Comparison of ENCODE assay signal across 21 cellular contexts in the genomic region with DNA sequence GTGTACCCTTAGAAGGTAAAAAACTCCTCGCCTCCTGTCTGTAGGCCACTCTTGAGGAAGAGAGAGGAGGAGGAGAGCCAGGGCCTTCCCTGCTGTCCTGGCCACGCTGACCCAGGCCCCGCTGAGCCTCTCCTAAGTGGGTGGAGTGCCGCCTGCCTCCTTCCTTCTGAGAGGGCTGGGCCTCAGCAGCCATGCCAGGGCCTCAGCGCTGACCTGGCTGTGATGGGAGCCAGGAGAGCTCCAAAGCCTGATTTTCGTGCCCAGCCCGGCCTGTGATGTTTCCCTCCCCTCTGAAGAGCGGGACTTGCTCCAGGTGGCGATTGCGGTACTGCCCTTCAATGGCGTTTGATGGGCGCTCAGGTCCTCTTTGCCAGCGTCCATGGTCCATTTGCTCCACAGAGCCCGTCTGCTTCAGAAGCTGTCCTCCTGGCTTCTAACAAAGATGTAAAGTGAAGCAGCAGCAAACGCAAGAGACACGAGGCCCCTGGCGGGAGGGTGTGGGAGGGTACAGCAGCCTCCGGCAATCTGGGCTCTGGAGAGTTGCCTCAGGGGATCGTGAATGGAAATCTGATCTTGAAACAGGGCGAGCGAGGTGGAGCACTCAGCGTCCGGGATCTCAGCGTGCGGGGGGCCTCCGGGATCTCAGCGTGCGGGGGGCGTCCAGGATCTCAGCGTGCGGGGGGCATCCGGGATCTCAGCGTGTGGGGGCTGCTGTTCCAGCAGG.
DNase-seq lines count a peak whose midpoint lies in the region; ATAC-seq and TF ChIP-seq lines count a peak whose summit lies in the region.
"Had no signal": no experiment of that assay in that cellular context is flagged by ENCODE, and none has a peak within 500 bp of the region (broad histone marks: within the 10 kb centered on the region; RNA-seq: fewer than 3 reads in every experiment).

No MANE protein-coding gene starts in this region.

- no peaks in the 10 kb centered on the region for H3K36me3 Mint-ChIP-seq in activated CD4-positive, alpha-beta T cell treated with anti-CD3 and anti-CD28 coated beads, Interleukin-2, amount 10 ng/mL, durations not matched to agents 24 days and 14 days (ENCODE audit: low read depth)
- no peaks in the 10 kb centered on the region for H3K36me3 Mint-ChIP-seq in CD4-positive, alpha-beta T cell (ENCODE audit: low read depth)

- CTCF ChIA-PET in CD4-positive, alpha-beta T cell (lab: Charles Lee): no interaction called here

- no peaks in the 10 kb centered on the region for H3K4me1 Mint-ChIP-seq in activated CD4-positive, alpha-beta T cell treated with anti-CD3 and anti-CD28 coated beads, Interleukin-2, amount 10 ng/mL, durations not matched to agents 24 days and 14 days
- H3K4me1 Mint-ChIP-seq in CD4-positive, alpha-beta T cell (ENCODE audit: low read depth): no peaks in the 10 kb centered on the region

- H3K23ac ChIP-seq in mesenchymal stem cell (ENCODE audit: low read length in 2 of 2): no peak overlapping the region

- H3K27ac Mint-ChIP-seq in activated CD4-positive, alpha-beta T cell treated with anti-CD3 and anti-CD28 coated beads, Interleukin-2, amount 10 ng/mL, durations not matched to agents 24 days and 14 days: no peak overlapping the region
- H3K27ac Mint-ChIP-seq in CD4-positive, alpha-beta T cell: no peak overlapping the region

- H3K27ac ChIP-seq in mesenchymal stem cell (ENCODE audit: low read length, poor library complexity, severe bottlenecking) (no peak overlapping the region), vagina (peak overlapping the region; percentile 73)
- no peak overlapping the region for H3K27ac ChIP-seq in CD4-positive, alpha-beta T cell (ENCODE audit: low read depth, low read length)
- H3K27ac ChIP-seq: adrenal gland, dorsolateral prefrontal cortex, skin epidermis, upper lobe of right lung had no signal

- H2AFZ ChIP-seq in mesenchymal stem cell (ENCODE audit: low read depth, low read length): no peak overlapping the region

- H3K79me1 ChIP-seq in mesenchymal stem cell (replicated peaks; ENCODE audit: low read length, poor library complexity, severe bottlenecking): no peaks in the 10 kb centered on the region

- no peak for ATAC-seq in CD4-positive, alpha-beta T cell (ENCODE audit: poor library complexity)
- ATAC-seq: A549; stimulated activated naive CD8-positive, alpha-beta T cell treated with anti-CD3 and anti-CD28 coated beads, Interleukin-15, amount 100 ng/mL, for 72 hours; upper lobe of right lung had no signal

- H3K9me3 ChIP-seq in mesenchymal stem cell (ENCODE audit: control insufficient read depth, low read length) (no peaks in the 10 kb centered on the region), vagina (no peaks in the 10 kb centered on the region)
- H3K9me3 ChIP-seq in CD4-positive, alpha-beta T cell (ENCODE audit: control insufficient read depth, low read length): no peaks in the 10 kb centered on the region
- H3K9me3 ChIP-seq: A549; adrenal gland; BLaER1 treated with 17β-estradiol and CSF1 and Interleukin-3, amounts not matched to agents 10 nM and 100 nM; upper lobe of right lung had no signal

- no peak overlapping the region for H2BK120ac ChIP-seq in mesenchymal stem cell (ENCODE audit: low read depth, low read length)

- H3K27me3 Mint-ChIP-seq in activated CD4-positive, alpha-beta T cell treated with anti-CD3 and anti-CD28 coated beads, Interleukin-2, amount 10 ng/mL, durations not matched to agents 24 days and 14 days: no peaks in the 10 kb centered on the region
- H3K27me3 Mint-ChIP-seq in CD4-positive, alpha-beta T cell: no peaks in the 10 kb centered on the region
- H3K27me3 Mint-ChIP-seq: stimulated activated naive CD8-positive, alpha-beta T cell treated with anti-CD3 and anti-CD28 coated beads, Interleukin-15, amount 100 ng/mL, for 72 hours had no signal

- H3K4me1 ChIP-seq in mesenchymal stem cell (ENCODE audit: control insufficient read depth, insufficient read depth, low read depth, low read length): peaks cover 27% of the 10 kb centered on the region
- peaks cover 40% of the 10 kb centered on the region for H3K4me1 ChIP-seq in vagina

- H3K4me3 ChIP-seq in mesenchymal stem cell (ENCODE audit: insufficient read depth in 1 of 2, low read depth in 1 of 2, low read length in 2 of 2) (no peak overlapping the region), vagina (no peak overlapping the region)
- H3K4me3 ChIP-seq: A549; adrenal gland; BLaER1 treated with 17β-estradiol and CSF1 and Interleukin-3, amounts not matched to agents 10 nM and 100 nM; skin epidermis; upper lobe of right lung had no signal

- H3K14ac ChIP-seq in mesenchymal stem cell (ENCODE audit: low read length in 2 of 2): no peak overlapping the region

- peak overlapping the region; percentile 33 for H2BK15ac ChIP-seq in mesenchymal stem cell (ENCODE audit: low read depth, poor library complexity, severe bottlenecking)

- peak overlapping the region in 1 of 2 experiments; percentile 61 for H2BK12ac ChIP-seq in mesenchymal stem cell (ENCODE audit: low read length in 2 of 2)

- H3K9ac ChIP-seq in mesenchymal stem cell (ENCODE audit: low read length): no peak overlapping the region

- no peak overlapping the region for H2BK5ac ChIP-seq in mesenchymal stem cell (ENCODE audit: low read depth, low read length, poor library complexity, severe bottlenecking)

- POLR2A ChIA-PET in CD4-positive, alpha-beta T cell (lab: Charles Lee): no interaction called here

- H3K36me3 ChIP-seq in mesenchymal stem cell (ENCODE audit: control insufficient read depth in 1 of 2, insufficient read depth in 2 of 2, low read depth in 1 of 2, low read length in 2 of 2): no peaks in the 10 kb centered on the region
- no peaks in the 10 kb centered on the region for H3K36me3 ChIP-seq in vagina
- H3K36me3 ChIP-seq: adrenal gland; BLaER1 treated with 17β-estradiol and CSF1 and Interleukin-3, amounts not matched to agents 10 nM and 100 nM; upper lobe of right lung had no signal

- WGBS in mesenchymal stem cell: 78% methylated on average over 33 of the region's 33 CpGs

- no peak overlapping the region for H2AK5ac ChIP-seq in mesenchymal stem cell (ENCODE audit: low read length, severe bottlenecking)

- intact Hi-C loops in vagina (cut with DNase I): no loop called here
- intact Hi-C loops in activated CD4-positive, alpha-beta T cell treated with anti-CD3 and anti-CD28 coated beads, Interleukin-2, amount 10 ng/mL, durations not matched to agents 24 days and 14 days (cut with micrococcal nuclease): no loop called here
- intact Hi-C loops in CD4-positive, alpha-beta T cell (cut with DNase I, micrococcal nuclease): loop anchor here in 1 of 2 experiments (5.0 kb wide), 1 partner anchor 201 kb away; no protein-coding TSS in a partner anchor

- DNase-seq in NCI-H510A treated with DMSO at 0.1 percent for 48 hours (lab: John Stamatoyannopoulos, UW): peak; percentile 50
- DNase-seq in NCI-H510A (lab: John Stamatoyannopoulos, UW): no peak
- DNase-seq in NCI-H69 (lab: John Stamatoyannopoulos, UW): peak; percentile 23
- DNase-seq in mesenchymal stem cell: no peak
- DNase-seq in vagina (ENCODE audit: extremely low spot score in 2 of 2): no peak
- DNase-seq in activated CD4-positive, alpha-beta T cell treated with anti-CD3 and anti-CD28 coated beads, Interleukin-2, amount 10 ng/mL, durations not matched to agents 24 days and 14 days: no peak
- DNase-seq in CD4-positive, alpha-beta T cell: no peak
- DNase-seq in activated CD4-positive, CD25-positive, alpha-beta regulatory T cell (lab: John Stamatoyannopoulos, UW): no peak
- DNase-seq: activated CD4-positive, alpha-beta T cell treated with anti-CD3 and anti-CD28 coated beads, Interleukin-2, amount 50 U/mL, for 1 hour; activated gamma-delta T cell treated with Interleukin-2 at 50 U/mL for 16 hours; foreskin melanocyte; kidney; mammary epithelial cell; NCI-H1105 treated with DMSO at 0.1 percent for 48 hours; stimulated activated naive CD8-positive, alpha-beta T cell treated with anti-CD3 and anti-CD28 coated beads, Interleukin-15, amount 100 ng/mL, for 72 hours; upper lobe of right lung had no signal

- no peak overlapping the region for H3K4me2 ChIP-seq in mesenchymal stem cell (ENCODE audit: low read length, poor library complexity, severe bottlenecking)
- H3K4me2 ChIP-seq: A549; BLaER1 treated with 17β-estradiol and CSF1 and Interleukin-3, amounts not matched to agents 10 nM and 100 nM had no signal

- no peak overlapping the region for H3K4me3 Mint-ChIP-seq in activated CD4-positive, alpha-beta T cell treated with anti-CD3 and anti-CD28 coated beads, Interleukin-2, amount 10 ng/mL, durations not matched to agents 24 days and 14 days
- H3K4me3 Mint-ChIP-seq in CD4-positive, alpha-beta T cell: no peak overlapping the region
- H3K4me3 Mint-ChIP-seq: stimulated activated naive CD8-positive, alpha-beta T cell treated with anti-CD3 and anti-CD28 coated beads, Interleukin-15, amount 100 ng/mL, for 72 hours had no signal

- no peaks in the 10 kb centered on the region for H3K9me3 Mint-ChIP-seq in activated CD4-positive, alpha-beta T cell treated with anti-CD3 and anti-CD28 coated beads, Interleukin-2, amount 10 ng/mL, durations not matched to agents 24 days and 14 days
- H3K9me3 Mint-ChIP-seq in CD4-positive, alpha-beta T cell: no peaks in the 10 kb centered on the region
- H3K9me3 Mint-ChIP-seq: stimulated activated naive CD8-positive, alpha-beta T cell treated with anti-CD3 and anti-CD28 coated beads, Interleukin-15, amount 100 ng/mL, for 72 hours had no signal

- H3K27me3 ChIP-seq in mesenchymal stem cell (ENCODE audit: control insufficient read depth in 1 of 2, insufficient read depth in 1 of 2, low read length in 2 of 2) (peaks cover 0 to 4% of the 10 kb centered on the region in 2 experiments), vagina (no peaks in the 10 kb centered on the region)
- H3K27me3 ChIP-seq in CD4-positive, alpha-beta T cell (ENCODE audit: control insufficient read depth, insufficient read depth, low read length): no peaks in the 10 kb centered on the region
- H3K27me3 ChIP-seq: adrenal gland; BLaER1 treated with 17β-estradiol and CSF1 and Interleukin-3, amounts not matched to agents 10 nM and 100 nM; dorsolateral prefrontal cortex; upper lobe of right lung had no signal

- H4K8ac ChIP-seq in mesenchymal stem cell (ENCODE audit: low read length): no peak overlapping the region

- H4K91ac ChIP-seq in mesenchymal stem cell (ENCODE audit: low read length): no peak overlapping the region

- no peak for TF ChIP-seq POLR2A in vagina (IDR thresholded peaks at IDR 0.05)

- no peak overlapping the region for H3K18ac ChIP-seq in mesenchymal stem cell (ENCODE audit: low read depth in 1 of 2, low read length in 2 of 2)

- H3K4ac ChIP-seq in mesenchymal stem cell (ENCODE audit: low read depth in 1 of 2, low read length in 2 of 2): no peak overlapping the region

- TF ChIP-seq CTCF in vagina (IDR thresholded peaks at IDR 0.05): no peak
- TF ChIP-seq CTCF in CD4-positive, alpha-beta T cell (IDR thresholded peaks at IDR 0.05): no peak

Comparison
In these comparisons a context has a peak if more than half of its experiments do, and no peak if none do; other contexts are left out.
1. DNase-seq: peak in NCI-H510A treated with DMSO at 0.1 percent for 48 hours (single experiment) and NCI-H69 (single experiment); none in NCI-H510A (single experiment), mesenchymal stem cell (single experiment), vagina (0 of 2), activated CD4-positive, alpha-beta T cell treated with anti-CD3 and anti-CD28 coated beads, Interleukin-2, amount 10 ng/mL, durations not matched to agents 24 days and 14 days (single experiment), CD4-positive, alpha-beta T cell (0 of 10) and activated CD4-positive, CD25-positive, alpha-beta regulatory T cell (0 of 4).